ENCODE assay signal across 8 cellular contexts in genomic region chr1:2586154-2587070, GRCh38. TPM values are rescaled to one million over a fixed set of nuclear protein-coding genes. Genes with fewer than 3 reads are reported as not detected.
DNase-seq lines count a peak whose midpoint lies in the region; ATAC-seq and TF ChIP-seq lines count a peak whose summit lies in the region.

PRXL2B (plus strand) TSS chr1:2586777; CDS start chr1:2586886, 109 bp downstream.

- intact Hi-C loops in mammary epithelial cell (cut with micrococcal nuclease) = loop anchor here (2.0 kb wide), 1 partner anchor 56 kb away; no protein-coding TSS in a partner anchor

- H4K20me1 ChIP-seq in mammary epithelial cell (ENCODE audit: insufficient read depth, low read length) = no peaks in the 10 kb centered on the region

- in situ Hi-C loops in mammary epithelial cell (cut with MboI; ENCODE audit: low sequenced_read_pairs in 2 of 2) = loop anchor here in 1 of 2 donors (25.0 kb wide), 1 partner anchor 851 kb away; no protein-coding TSS in a partner anchor

- no peaks in the 10 kb centered on the region for H3K27me3 ChIP-seq in AG04450 (ENCODE audit: control insufficient read depth, insufficient read depth, low read length)
- H3K27me3 ChIP-seq in mammary epithelial cell (ENCODE audit: insufficient read depth, low read length) = no peaks in the 10 kb centered on the region
- H3K27me3 ChIP-seq in skeletal muscle tissue (ENCODE audit: control insufficient read depth in 3 of 3, insufficient read depth in 3 of 3, low read length in 3 of 3) = peaks cover 4 to 10% (median 7%) of the 10 kb centered on the region in 3 donors

- CTCF ChIA-PET in AG04450 (lab: Charles Lee) (interaction anchor here (0.6 to 2.0 kb wide), 5 partner anchors 31 to 1138 kb away, joined by 3 to 6 read pairs (median 4); partner anchors contain the start of gene TNFRSF14), mammary epithelial cell (lab: Charles Lee; ENCODE audit: low non-redundant PET) (interaction anchor here (0.7 to 0.8 kb wide), 2 partner anchors 42 to 205 kb away, joined by 4 to 20 read pairs; no protein-coding TSS in a partner anchor)

- BruUV-seq in mammary epithelial cell (replicated peaks; lab: Mats Ljungman, UMichigan) = no TSS peak

- H3K4me1 ChIP-seq in mammary epithelial cell (ENCODE audit: insufficient read depth, low read length) (peaks cover 11% of the 10 kb centered on the region), skeletal muscle tissue (ENCODE audit: control insufficient read depth in 3 of 3, insufficient read depth in 3 of 3, low read length in 3 of 3) (peaks cover 12 to 32% (median 16%) of the 10 kb centered on the region in 3 donors)

- ATAC-seq in GM18907 (IDR thresholded peaks at IDR 0.05; ENCODE audit: unreplicated experiment) (peak; percentile 62), HG03139 (IDR thresholded peaks at IDR 0.05; ENCODE audit: unreplicated experiment) (peak; percentile 59)

- H3K9me3 ChIP-seq in AG04450 (ENCODE audit: control insufficient read depth, insufficient read depth, low read length) (no peaks in the 10 kb centered on the region; the same call in 1 of the 2 replicates), mammary epithelial cell (replicated peaks; ENCODE audit: insufficient read depth, low read length) (no peaks in the 10 kb centered on the region), iPS-18c (ENCODE audit: control insufficient read depth, insufficient read depth, low read length) (peaks cover 2% of the 10 kb centered on the region), skeletal muscle tissue (ENCODE audit: control insufficient read depth in 3 of 3, low read length in 3 of 3) (no peaks in the 10 kb centered on the region)

- 0% methylated on average over 5 of the region's 107 CpGs for WGBS in mammary epithelial cell (ENCODE audit: low coverage, missing lambda C conversion rate)

- H2AFZ ChIP-seq in mammary epithelial cell (ENCODE audit: low read depth, low read length) = peak within 1 kb of the TSS; percentile 96

- H3K4me2 ChIP-seq in mammary epithelial cell (ENCODE audit: insufficient read depth, low read depth, low read length) = peak within 1 kb of the TSS; percentile 99

- peak; percentile 97 for DNase-seq in AG04450 (ENCODE audit: low read depth, low spot score)
- peak; percentile 96 for DNase-seq in NCI-H226
- DNase-seq in mammary epithelial cell = peak; percentile 99

- H3K27ac ChIP-seq in AG04450 (ENCODE audit: low read depth, low read length) (peak within 1 kb of the TSS; percentile 75), mammary epithelial cell (ENCODE audit: insufficient read depth, low read depth, low read length) (peak within 1 kb of the TSS; percentile 35), skeletal muscle tissue (ENCODE audit: low read depth, low read length) (peak within 1 kb of the TSS; percentile 87)

- POLR2A ChIA-PET in AG04450 (lab: Yijun Ruan, JAX) = interaction anchor here (0.6 to 1.8 kb wide), 4 partner anchors 30 to 673 kb away, joined by 3 to 6 read pairs (median 4); partner anchors contain the start of gene TNFRSF14

- no peak for TF ChIP-seq CTCF in AG04450 (IDR thresholded peaks at IDR 0.05; ENCODE audit: low read depth, low read length)
- TF ChIP-seq CTCF in WI38 (IDR thresholded peaks at IDR 0.05; ENCODE audit: low read depth, low read length) = no peak
- TF ChIP-seq CTCF in mammary epithelial cell (conservative IDR thresholded peaks at IDR 0.05 in 1 of 2, IDR thresholded peaks at IDR 0.05 in 1 of 2; ENCODE audit: extremely low read depth in 1 of 2, insufficient read depth in 1 of 2, low read depth in 1 of 2, low read length in 2 of 2) = no peak

- H3K9ac ChIP-seq in mammary epithelial cell (ENCODE audit: insufficient read depth, low read length) (peak within 1 kb of the TSS; percentile 51), skeletal muscle tissue (ENCODE audit: low read depth in 1 of 3, low read length in 3 of 3) (peak within 1 kb of the TSS; percentile 61 to 89 (median 85))

- dilution Hi-C loops in mammary epithelial cell (cut with HindIII; ENCODE audit: low sequenced_read_pairs) = loop anchor here (10.0 kb wide), 2 partner anchors 392 to 432 kb away; partner anchors contain the start of gene FAAP20

- peak within 1 kb of the TSS; percentile 80 for H3K4me3 ChIP-seq in AG04450 (ENCODE audit: low read depth, low read length)
- peak within 1 kb of the TSS; percentile 77 for H3K4me3 ChIP-seq in WI38 (ENCODE audit: low read depth, low read length)
- H3K4me3 ChIP-seq in mammary epithelial cell (replicated peaks in 1 of 3; ENCODE audit: insufficient read depth in 1 of 3, low read depth in 2 of 3, low read length in 3 of 3) = peak within 1 kb of the TSS; percentile 75 to 91 (median 78)
- peak within 1 kb of the TSS; percentile 89 for H3K4me3 ChIP-seq in iPS-18c (ENCODE audit: insufficient read depth, low read depth, low read length)
- H3K4me3 ChIP-seq in skeletal muscle tissue (ENCODE audit: low read length in 3 of 3) = peak within 1 kb of the TSS; percentile 63 to 93 (median 81)

- H3K36me3 ChIP-seq in mammary epithelial cell (ENCODE audit: insufficient read depth, low read length) (no peaks in the 10 kb centered on the region), skeletal muscle tissue (ENCODE audit: control insufficient read depth in 3 of 3, insufficient read depth in 3 of 3, low read length in 3 of 3) (no peaks in the 10 kb centered on the region)

- H3K79me2 ChIP-seq in mammary epithelial cell (ENCODE audit: insufficient read depth, low read length) = no peaks in the 10 kb centered on the region

RNA-seq across cellular contexts. Expression of gene PRXL2B, which starts in this region (rescaled TPM):
- polyA plus RNA-seq in AG04450 (2011; rRNA removed) = 10.2 and 14.3 TPM in 2 replicates
- polyA minus RNA-seq in AG04450 (2011; rRNA and poly(A)+ RNA removed) = 8.3 and 11.3 TPM in 2 replicates
- total RNA-seq in mammary epithelial cell = 10 to 100 TPM; 15.7 to 29.1 TPM
- polyA plus RNA-seq in mammary epithelial cell = 26.3 TPM
- 3.5 TPM for polyA minus RNA-seq in mammary epithelial cell
- total RNA-seq in skeletal muscle tissue = 5.7 TPM

Comparison
In these comparisons a context has a peak if more than half of its experiments do, and no peak if none do; other contexts are left out.
1. Peak in every context shown above with its lines: DNase-seq, ATAC-seq, H3K4me3 ChIP-seq and H3K27ac ChIP-seq.
2. H3K27ac ChIP-seq: peak in every context shown above with its lines; median percentile 87 in skeletal muscle tissue; 75 in AG04450; 35 in mammary epithelial cell.